In the genomic region with DNA sequence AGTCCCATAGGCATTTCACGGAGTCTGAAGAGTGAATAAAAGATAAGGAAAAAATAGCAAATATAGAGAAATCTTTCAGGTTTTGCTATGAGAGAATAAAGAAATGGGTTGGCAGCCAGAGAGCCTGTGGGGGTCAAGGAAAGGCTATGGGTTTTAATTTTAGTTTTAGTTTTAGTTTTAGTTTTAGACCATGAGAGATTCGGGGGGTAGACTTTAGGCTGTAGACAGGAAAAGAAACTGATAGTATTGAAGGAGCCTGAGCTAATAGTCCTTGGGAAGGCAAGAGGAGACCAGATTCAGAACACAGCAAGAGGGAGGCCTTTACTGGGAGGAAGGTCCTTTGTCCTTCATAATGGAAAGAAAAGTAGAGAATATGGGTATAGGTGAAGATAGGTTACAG, we compare ENCODE assay signal across 13 cellular contexts. TPM values are rescaled to one million over a fixed set of nuclear protein-coding genes. Genes with fewer than 3 reads are reported as not detected.
DNase-seq lines count a peak whose midpoint lies in the region; ATAC-seq lines count a peak whose summit lies in the region.
"Had no signal": no experiment of that assay in that cellular context is flagged by ENCODE, and none has a peak within 500 bp of the region (broad histone marks: within the 10 kb centered on the region; RNA-seq: fewer than 3 reads in every experiment).

No MANE protein-coding gene starts in this region.

- WGBS in neuronal stem cell (ENCODE audit: extremely low coverage in 2 of 2, insufficient read length in 2 of 2, insufficient replicate concordance in 1 of 2), 2 donors = no CpG with 5 or more reads among the region's 2 CpGs

- no peaks in the 10 kb centered on the region for H3K4me1 ChIP-seq in neuronal stem cell (ENCODE audit: control insufficient read depth in 2 of 2, insufficient read depth in 1 of 2, low read depth in 1 of 2, low read length in 2 of 2)
- H3K4me1 ChIP-seq: upper lobe of right lung had no signal

- H4K8ac ChIP-seq in neuronal stem cell (ENCODE audit: low read depth, low read length) = no peak overlapping the region

- peak overlapping the region; percentile 88 for H3K27ac Mint-ChIP-seq in activated naive CD8-positive, alpha-beta T cell treated with anti-CD3 and anti-CD28 coated beads, Interleukin-2, amount 10 ng/mL, durations not matched to agents 7 days and 5 days

- H3K9me3 ChIP-seq in neuronal stem cell (replicated peaks in 1 of 2; ENCODE audit: control insufficient read depth in 2 of 2, insufficient read depth in 1 of 2, low read depth in 1 of 2, low read length in 2 of 2) = no peaks in the 10 kb centered on the region
- H3K9me3 ChIP-seq: body of pancreas, upper lobe of right lung had no signal

- H3K9me3 Mint-ChIP-seq in activated naive CD8-positive, alpha-beta T cell treated with anti-CD3 and anti-CD28 coated beads, Interleukin-2, amount 10 ng/mL, durations not matched to agents 7 days and 5 days = peaks cover 1% of the 10 kb centered on the region

- peaks cover 12% of the 10 kb centered on the region for H3K36me3 Mint-ChIP-seq in activated naive CD8-positive, alpha-beta T cell treated with anti-CD3 and anti-CD28 coated beads, Interleukin-2, amount 10 ng/mL, durations not matched to agents 7 days and 5 days

- H3K14ac ChIP-seq in neuronal stem cell (ENCODE audit: low read length) = no peak overlapping the region

- DNase-seq in activated naive CD8-positive, alpha-beta T cell treated with anti-CD3 and anti-CD28 coated beads, Interleukin-2, amount 10 ng/mL, durations not matched to agents 7 days and 5 days = no peak
- DNase-seq in Right ventricle myocardium superior (no peak), left lobe of liver (ENCODE audit: low spot score) (no peak), neuronal stem cell (ENCODE audit: low spot score) (no peak), DMS114 treated with DMSO at 0.1 percent for 48 hours (lab: John Stamatoyannopoulos, UW; ENCODE audit: unreplicated experiment) (no peak)
- DNase-seq: body of pancreas; DMS153; NCI-H526 treated with DMSO at 0.1 percent for 48 hours; stimulated activated CD4-positive, alpha-beta T cell treated with anti-CD3 and anti-CD28 coated beads, Interleukin-1b, Interleukin-23, amount 100 ng/mL, for 48 hours; upper lobe of right lung had no signal

- POLR2A ChIA-PET in activated naive CD8-positive, alpha-beta T cell treated with anti-CD3 and anti-CD28 coated beads, Interleukin-2, amount 10 ng/mL, durations not matched to agents 7 days and 5 days (lab: Charles Lee) = interaction anchor here (1.3 kb wide), 1 partner anchor 21 kb away, joined by 5 read pairs; a partner anchor contains a TSS

- no peaks in the 10 kb centered on the region for H3K36me3 ChIP-seq in neuronal stem cell (replicated peaks in 1 of 2; ENCODE audit: control insufficient read depth in 2 of 2, insufficient read depth in 2 of 2, low read length in 2 of 2)
- H3K36me3 ChIP-seq: upper lobe of right lung had no signal

- H2BK120ac ChIP-seq in neuronal stem cell (ENCODE audit: low read depth, low read length) = no peak overlapping the region

- no peak overlapping the region for H4K91ac ChIP-seq in neuronal stem cell (ENCODE audit: low read depth, low read length, poor library complexity)

- H3K4me3 ChIP-seq in neuronal stem cell (ENCODE audit: low read length in 2 of 2) = no peak overlapping the region
- H3K4me3 ChIP-seq: body of pancreas, upper lobe of right lung had no signal

- H3K27me3 ChIP-seq in neuronal stem cell (ENCODE audit: control insufficient read depth in 3 of 3, insufficient read depth in 3 of 3, low read depth in 1 of 3, low read length in 3 of 3) = no peaks in the 10 kb centered on the region
- H3K27me3 ChIP-seq: body of pancreas, upper lobe of right lung had no signal

- H3K18ac ChIP-seq in neuronal stem cell (ENCODE audit: low read length) = no peak overlapping the region

- H2AFZ ChIP-seq in neuronal stem cell (ENCODE audit: low read length) = no peak overlapping the region

- no peak overlapping the region for H3K4me2 ChIP-seq in neuronal stem cell (ENCODE audit: insufficient read depth, low read length, poor library complexity, severe bottlenecking)

- no peak overlapping the region for H2BK5ac ChIP-seq in neuronal stem cell (ENCODE audit: low read length)

- H3K4me1 Mint-ChIP-seq in activated naive CD8-positive, alpha-beta T cell treated with anti-CD3 and anti-CD28 coated beads, Interleukin-2, amount 10 ng/mL, durations not matched to agents 7 days and 5 days = peaks cover 24% of the 10 kb centered on the region

- no peak overlapping the region for H3K27ac ChIP-seq in neuronal stem cell (replicated peaks; ENCODE audit: low read length)
- H3K27ac ChIP-seq: body of pancreas, upper lobe of right lung had no signal

- H3K27me3 Mint-ChIP-seq in activated naive CD8-positive, alpha-beta T cell treated with anti-CD3 and anti-CD28 coated beads, Interleukin-2, amount 10 ng/mL, durations not matched to agents 7 days and 5 days = no peaks in the 10 kb centered on the region

- H3K23ac ChIP-seq in neuronal stem cell (ENCODE audit: low read depth, low read length, poor library complexity) = no peak overlapping the region

- no peak overlapping the region for H2AK5ac ChIP-seq in neuronal stem cell (ENCODE audit: low read depth, low read length)

- H3K9ac ChIP-seq in neuronal stem cell (ENCODE audit: low read depth, low read length, poor library complexity) = no peak overlapping the region

- no peak overlapping the region for H2BK15ac ChIP-seq in neuronal stem cell (ENCODE audit: low read length)

- no peak overlapping the region for H2BK12ac ChIP-seq in neuronal stem cell (ENCODE audit: low read length)

- H3K4me3 Mint-ChIP-seq in activated naive CD8-positive, alpha-beta T cell treated with anti-CD3 and anti-CD28 coated beads, Interleukin-2, amount 10 ng/mL, durations not matched to agents 7 days and 5 days = peak overlapping the region; percentile 85

- no peak overlapping the region for H3K4ac ChIP-seq in neuronal stem cell (ENCODE audit: low read length)

- H3K79me1 ChIP-seq in neuronal stem cell (ENCODE audit: low read depth, low read length) = no peaks in the 10 kb centered on the region

- peak; percentile 99 for ATAC-seq in GM18519 (IDR thresholded peaks at IDR 0.05; ENCODE audit: low FRiP score, unreplicated experiment)
- ATAC-seq in GM19455 (IDR thresholded peaks at IDR 0.05; ENCODE audit: unreplicated experiment) = peak; percentile 99
- ATAC-seq in HG03039 (IDR thresholded peaks at IDR 0.05; ENCODE audit: unreplicated experiment) = peak; percentile 99
- peak; percentile 93 for ATAC-seq in activated naive CD8-positive, alpha-beta T cell treated with anti-CD3 and anti-CD28 coated beads, Interleukin-2, amount 10 ng/mL, durations not matched to agents 7 days and 5 days (ENCODE audit: low read depth)
- ATAC-seq in Right ventricle myocardium superior (ENCODE audit: poor library complexity) = no peak
- no peak for ATAC-seq in left lobe of liver
- ATAC-seq: body of pancreas, upper lobe of right lung had no signal

- intact Hi-C loops in Right ventricle myocardium superior (cut with DNase I) = no loop called here

RNA-seq across cellular contexts. Expression of a gene that starts 19.3 kb away (rescaled TPM):
- 10 to 100 TPM; 26.2 to 26.6 TPM for total RNA-seq in activated naive CD8-positive, alpha-beta T cell treated with anti-CD3 and anti-CD28 coated beads, Interleukin-2, amount 10 ng/mL, durations not matched to agents 7 days and 5 days
- total RNA-seq in Right ventricle myocardium superior (13.0 TPM), left lobe of liver (8.5 TPM)
- 5.1 TPM for polyA plus RNA-seq in neuronal stem cell (2013, experiment 1 of 2)
- polyA plus RNA-seq in neuronal stem cell (2013, experiment 2 of 2) = 5.7 TPM

RNA-seq across cellular contexts. Expression of a gene that starts 21.1 kb away (rescaled TPM):
- 1 to 10 TPM; 4.4 to 4.7 TPM for total RNA-seq in activated naive CD8-positive, alpha-beta T cell treated with anti-CD3 and anti-CD28 coated beads, Interleukin-2, amount 10 ng/mL, durations not matched to agents 7 days and 5 days
- total RNA-seq in Right ventricle myocardium superior (2.7 TPM), left lobe of liver (2.1 TPM)
- polyA plus RNA-seq in neuronal stem cell (2013, experiment 1 of 2) = 17.1 TPM
- polyA plus RNA-seq in neuronal stem cell (2013, experiment 2 of 2) = 19.2 TPM

Comparison
In these comparisons a context has a peak if more than half of its experiments do, and no peak if none do; other contexts are left out.
1. ATAC-seq: peak in GM18519 (single experiment), GM19455 (single experiment), HG03039 (single experiment) and activated naive CD8-positive, alpha-beta T cell treated with anti-CD3 and anti-CD28 coated beads, Interleukin-2, amount 10 ng/mL, durations not matched to agents 7 days and 5 days (single experiment); none in Right ventricle myocardium superior (single experiment) and left lobe of liver (single experiment).